In genomic region chr13:96769874-96770273, GRCh38 we compare ENCODE assay signal across 32 cellular contexts.
"Had no signal": no experiment of that assay in that cellular context is flagged by ENCODE, and none has a peak within 500 bp of the region (broad histone marks: within the 10 kb centered on the region; RNA-seq: fewer than 3 reads in every experiment).

No MANE protein-coding gene starts in this region.

- H3K4me1 Mint-ChIP-seq: activated CD4-positive, alpha-beta memory T cell treated with anti-CD3 and anti-CD28 coated beads, Interleukin-2, amount 10 ng/mL, durations not matched to agents 7 days and 5 days; activated CD8-positive, alpha-beta memory T cell treated with anti-CD3 and anti-CD28 coated beads, Interleukin-2, amount 10 ng/mL, durations not matched to agents 7 days and 5 days; activated naive CD4-positive, alpha-beta T cell treated with anti-CD3 and anti-CD28 coated beads, Interleukin-2, amount 10 ng/mL, durations not matched to agents 7 days and 5 days; activated naive CD8-positive, alpha-beta T cell treated with anti-CD3 and anti-CD28 coated beads, Interleukin-2, amount 50 U/mL, for 24 hours had no signal

- H3K36me3 ChIP-seq: brain microvascular endothelial cell, WERI-Rb-1 had no signal

- H3K27ac ChIP-seq: brain microvascular endothelial cell, PC-9, RWPE1, WERI-Rb-1 had no signal

- ATAC-seq: activated CD8-positive, alpha-beta memory T cell treated with anti-CD3 and anti-CD28 coated beads, Interleukin-2, amount 10 ng/mL, durations not matched to agents 7 days and 5 days; activated naive CD8-positive, alpha-beta T cell treated with anti-CD3 and anti-CD28 coated beads, Interleukin-2, amount 50 U/mL, for 24 hours; Right ventricle myocardium inferior had no signal

- H2AFZ ChIP-seq: PC-9 had no signal

- FAIRE-seq: RCC 7860 had no signal

- H3K27me3 ChIP-seq: brain microvascular endothelial cell had no signal

- DNase-seq: activated CD4-positive, alpha-beta memory T cell treated with anti-CD3 and anti-CD28 coated beads, Interleukin-2, amount 10 ng/mL, durations not matched to agents 7 days and 5 days; activated CD4-positive, alpha-beta T cell treated with anti-CD3 and anti-CD28 coated beads for 1 hour; activated CD4-positive, alpha-beta T cell treated with anti-CD3 and anti-CD28 coated beads for 48 hours; activated CD4-positive, CD25-positive, alpha-beta regulatory T cell; activated CD8-positive, alpha-beta memory T cell treated with anti-CD3 and anti-CD28 coated beads for 24 hours; activated CD8-positive, alpha-beta memory T cell treated with anti-CD3 and anti-CD28 coated beads, Interleukin-2, amount 10 ng/mL, durations not matched to agents 7 days and 5 days; activated CD8-positive, alpha-beta memory T cell treated with anti-CD3 and anti-CD28 coated beads, Interleukin-2, amount 50 U/mL, for 48 hours; activated effector memory CD4-positive, alpha-beta T cell treated with Interleukin-2 at 50 U/mL for 16 hours; activated naive CD4-positive, alpha-beta T cell treated with anti-CD3 and anti-CD28 coated beads, Interleukin-2, amount 10 ng/mL, durations not matched to agents 7 days and 5 days; activated naive CD8-positive, alpha-beta T cell treated with anti-CD3 and anti-CD28 coated beads, Interleukin-2, amount 50 U/mL, for 24 hours; activated T-cell treated with anti-CD3 and anti-CD28 coated beads, Interleukin-2, amount 50 U/mL, for 48 hours; amniotic stem cell; aorta; brain microvascular endothelial cell; central memory CD4-positive, alpha-beta T cell; Karpas-422; MM.1S; MV-4-11; NCI-H1092; NCI-H187 treated with DMSO at 0.1 percent for 48 hours; NCI-H510A; NCI-H526; NCI-H748 treated with DMSO at 0.1 percent for 48 hours; NK-92 treated with Interleukin-12 subunit alpha and Interleukin-12 subunit beta, amount 100 ng/mL, for 24 hours; PC-9; SIG-M5; T1000; WERI-Rb-1 had no signal

- H3K4me3 ChIP-seq: PC-9 had no signal

- H3K27ac Mint-ChIP-seq: activated CD4-positive, alpha-beta memory T cell treated with anti-CD3 and anti-CD28 coated beads, Interleukin-2, amount 10 ng/mL, durations not matched to agents 7 days and 5 days; activated CD8-positive, alpha-beta memory T cell treated with anti-CD3 and anti-CD28 coated beads, Interleukin-2, amount 10 ng/mL, durations not matched to agents 7 days and 5 days; activated naive CD4-positive, alpha-beta T cell treated with anti-CD3 and anti-CD28 coated beads, Interleukin-2, amount 10 ng/mL, durations not matched to agents 7 days and 5 days; activated naive CD8-positive, alpha-beta T cell; activated naive CD8-positive, alpha-beta T cell treated with anti-CD3 and anti-CD28 coated beads, Interleukin-2, amount 50 U/mL, for 24 hours had no signal

- H3K36me3 Mint-ChIP-seq: activated CD8-positive, alpha-beta memory T cell treated with anti-CD3 and anti-CD28 coated beads, Interleukin-2, amount 10 ng/mL, durations not matched to agents 7 days and 5 days; activated naive CD4-positive, alpha-beta T cell treated with anti-CD3 and anti-CD28 coated beads, Interleukin-2, amount 10 ng/mL, durations not matched to agents 7 days and 5 days; activated naive CD8-positive, alpha-beta T cell had no signal

- H3K4me2 ChIP-seq: PC-9 had no signal

- H3K27me3 Mint-ChIP-seq: activated CD4-positive, alpha-beta memory T cell treated with anti-CD3 and anti-CD28 coated beads, Interleukin-2, amount 10 ng/mL, durations not matched to agents 7 days and 5 days; activated CD8-positive, alpha-beta memory T cell treated with anti-CD3 and anti-CD28 coated beads, Interleukin-2, amount 10 ng/mL, durations not matched to agents 7 days and 5 days; activated naive CD4-positive, alpha-beta T cell treated with anti-CD3 and anti-CD28 coated beads, Interleukin-2, amount 10 ng/mL, durations not matched to agents 7 days and 5 days; activated naive CD8-positive, alpha-beta T cell; activated naive CD8-positive, alpha-beta T cell treated with anti-CD3 and anti-CD28 coated beads, Interleukin-2, amount 50 U/mL, for 24 hours had no signal

- H3K4me3 Mint-ChIP-seq: activated CD4-positive, alpha-beta memory T cell treated with anti-CD3 and anti-CD28 coated beads, Interleukin-2, amount 10 ng/mL, durations not matched to agents 7 days and 5 days; activated CD8-positive, alpha-beta memory T cell treated with anti-CD3 and anti-CD28 coated beads, Interleukin-2, amount 10 ng/mL, durations not matched to agents 7 days and 5 days; activated naive CD4-positive, alpha-beta T cell treated with anti-CD3 and anti-CD28 coated beads, Interleukin-2, amount 10 ng/mL, durations not matched to agents 7 days and 5 days; activated naive CD8-positive, alpha-beta T cell; activated naive CD8-positive, alpha-beta T cell treated with anti-CD3 and anti-CD28 coated beads, Interleukin-2, amount 50 U/mL, for 24 hours had no signal
